1 cellular context compared by ENCODE assay signal in the genomic region with DNA sequence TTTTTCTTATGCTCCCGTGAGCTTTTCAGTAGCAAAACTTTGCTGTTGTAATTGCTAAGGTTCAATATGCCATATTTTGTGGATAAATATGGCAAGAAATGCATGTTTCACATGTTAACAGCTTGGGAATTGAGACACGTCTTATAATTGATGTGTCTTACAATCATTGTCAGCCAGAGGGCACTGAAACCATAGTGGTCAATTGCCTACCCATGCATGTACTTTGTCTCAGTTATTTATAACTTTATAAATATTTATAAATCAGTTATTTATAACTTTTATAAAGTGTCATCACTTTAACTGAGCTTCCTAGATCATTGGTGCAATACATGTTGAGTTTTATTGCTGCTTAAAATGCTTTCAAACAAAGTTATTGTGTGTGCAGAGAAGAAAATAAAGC.
TF ChIP-seq lines count a peak whose summit lies in the region.

No MANE protein-coding gene starts in this region.

TF ChIP-seq in GM12878, 131 proteins besides CTCF, POLR2A, EP300 and RAD21 (continued from another document):
- TF ChIP-seq ELK1 (IDR thresholded peaks at IDR 0.05; ENCODE audit: low read depth, low read length): no peak
- TF ChIP-seq SUZ12 (IDR thresholded peaks at IDR 0.05; ENCODE audit: unreplicated experiment): no peak
- TF ChIP-seq RUNX3 (IDR thresholded peaks at IDR 0.05; ENCODE audit: low read length): 0 out of 2 replicates have a peak, but pooled peaks have one; percentile 8
- no peak for TF ChIP-seq SIX5 (IDR thresholded peaks at IDR 0.05; ENCODE audit: low read depth, low read length, severe bottlenecking)
- TF ChIP-seq SMC3 (IDR thresholded peaks at IDR 0.05; ENCODE audit: borderline replicate concordance, low read length): peak; percentile 75; the same call in 1 of the 2 replicates
- TF ChIP-seq EED (IDR thresholded peaks at IDR 0.05; ENCODE audit: low read depth): no peak
- TF ChIP-seq RB1 (IDR thresholded peaks at IDR 0.05; ENCODE audit: borderline replicate concordance): no peak
- TF ChIP-seq RBBP5 (conservative IDR thresholded peaks at IDR 0.05): no peak
